9 cellular contexts compared by ENCODE assay signal in the genomic region with DNA sequence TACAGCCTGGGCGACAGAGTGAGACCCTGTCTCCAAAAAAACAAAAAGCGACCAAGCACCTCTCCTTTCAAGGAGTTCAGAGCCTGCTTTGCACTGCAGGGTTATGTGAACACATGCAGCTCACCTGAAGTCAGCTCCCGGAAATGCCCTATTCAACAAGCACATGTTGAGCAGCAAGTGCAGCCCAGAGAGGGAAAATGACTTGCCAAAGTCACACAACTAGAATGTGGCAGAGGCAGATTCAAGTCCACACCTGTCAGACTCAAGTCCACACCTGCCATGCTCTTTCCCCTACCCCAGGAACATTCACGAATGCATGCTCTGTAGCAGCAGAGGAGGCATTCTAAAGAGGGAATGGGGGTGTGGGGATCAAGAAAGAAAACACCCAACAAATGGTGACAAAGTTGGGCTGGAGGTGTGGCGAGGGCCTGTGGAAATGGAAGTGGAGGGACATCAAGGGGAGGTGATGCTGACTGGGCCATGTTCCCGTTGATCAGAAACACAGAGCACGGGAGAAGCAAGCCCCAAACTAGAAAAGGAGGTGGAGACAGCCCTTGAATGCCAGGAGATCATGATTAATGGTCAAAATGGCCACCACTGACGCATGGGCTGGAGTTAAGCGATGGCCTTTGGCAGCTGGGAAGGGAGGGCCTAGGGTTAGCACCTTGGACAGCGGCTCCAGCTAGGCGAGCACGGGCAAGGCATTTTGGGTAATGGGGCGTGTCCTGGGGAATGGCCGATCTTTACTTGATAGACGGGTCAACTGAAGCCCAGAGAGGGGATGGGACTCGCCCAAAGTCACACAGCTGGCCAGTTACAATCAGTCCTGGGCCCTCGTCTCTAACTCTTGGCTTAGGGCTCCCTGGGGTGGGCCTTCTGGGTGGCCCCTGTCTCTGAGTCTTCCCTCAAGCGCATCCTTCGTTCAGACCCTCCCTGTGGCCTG. TPM values are rescaled to one million over a fixed set of nuclear protein-coding genes. Genes with fewer than 3 reads are reported as not detected.
DNase-seq lines count a peak whose midpoint lies in the region; ATAC-seq and TF ChIP-seq lines count a peak whose summit lies in the region.
"Had no signal": no experiment of that assay in that cellular context is flagged by ENCODE, and none has a peak within 500 bp of the region (broad histone marks: within the 10 kb centered on the region; RNA-seq: fewer than 3 reads in every experiment).

No MANE protein-coding gene starts in this region.

- TF ChIP-seq CTCF in MCF 10A (IDR thresholded peaks at IDR 0.05; ENCODE audit: unreplicated experiment), result no peak
- TF ChIP-seq CTCF in breast epithelium (IDR thresholded peaks at IDR 0.05), result no peak
- TF ChIP-seq CTCF in fibroblast of the aortic adventitia (IDR thresholded peaks at IDR 0.05; ENCODE audit: insufficient read depth, low read length), result no peak

- CTCF ChIA-PET in MCF 10A (lab: Yijun Ruan, JAX), result interaction anchor here (0.6 to 1.2 kb wide), 4 partner anchors 8 to 995 kb away, joined by 3 to 4 read pairs (median 4); no protein-coding TSS in a partner anchor

- no peaks in the 10 kb centered on the region for H3K36me3 ChIP-seq in breast epithelium

- H3K9me3 ChIP-seq in breast epithelium, result no peaks in the 10 kb centered on the region

- no peaks in the 10 kb centered on the region for H3K9me3 Mint-ChIP-seq in MCF 10A (ENCODE audit: unreplicated experiment)

- ATAC-seq in SK-N-SH treated with all-trans-retinoic acid at 6 μM for 48 hours, result peak; percentile 78
- no peak for ATAC-seq in stimulated activated naive CD8-positive, alpha-beta T cell treated with anti-CD3 and anti-CD28 coated beads, Interleukin-15, Interleukin-2, amounts not matched to agents 100 U/mL and 50 U/mL, for 24 hours
- ATAC-seq in GM18868 (IDR thresholded peaks at IDR 0.05; ENCODE audit: unreplicated experiment), result no peak
- no peak for ATAC-seq in HG03432 (IDR thresholded peaks at IDR 0.05; ENCODE audit: unreplicated experiment)

- DNase-seq in MCF 10A (ENCODE audit: unreplicated experiment) (peak; percentile 72), breast epithelium (ENCODE audit: low spot score in 2 of 2) (no peak), fibroblast of the aortic adventitia (ENCODE audit: low read depth) (peak; percentile 58)
- DNase-seq in stimulated activated naive CD8-positive, alpha-beta T cell treated with anti-CD3 and anti-CD28 coated beads, Interleukin-15, Interleukin-2, amounts not matched to agents 100 U/mL and 50 U/mL, for 24 hours, result peak; percentile 67
- no peak for DNase-seq in stimulated activated naive CD4-positive, alpha-beta T cell treated with Interleukin-2 at 50 U/mL for 16 hours (lab: John Stamatoyannopoulos, UW)

- H3K4me3 Mint-ChIP-seq in MCF 10A (ENCODE audit: unreplicated experiment), result no peak overlapping the region

- no peaks in the 10 kb centered on the region for H3K4me1 Mint-ChIP-seq in MCF 10A (ENCODE audit: insufficient read depth, unreplicated experiment)

- H3K27ac Mint-ChIP-seq in MCF 10A (ENCODE audit: low read depth, unreplicated experiment), result no peak overlapping the region

- no peaks in the 10 kb centered on the region for H3K36me3 Mint-ChIP-seq in MCF 10A (ENCODE audit: insufficient read depth, unreplicated experiment)
- H3K36me3 Mint-ChIP-seq: CD4-positive, CD25-positive, alpha-beta regulatory T cell had no signal

- no TSS peak for BruUV-seq in MCF 10A (replicated peaks; lab: Mats Ljungman, UMichigan)

- no peak overlapping the region for H3K27ac ChIP-seq in breast epithelium

- TF ChIP-seq POLR2A in breast epithelium (IDR thresholded peaks at IDR 0.05), result no peak

- no peaks in the 10 kb centered on the region for H3K27me3 ChIP-seq in breast epithelium

- POLR2A ChIA-PET in MCF 10A (lab: Yijun Ruan, JAX), result interaction anchor here (2.2 kb wide), 1 partner anchor 23 kb away, joined by 5 read pairs; no protein-coding TSS in a partner anchor

- H3K4me3 ChIP-seq in breast epithelium, result no peak overlapping the region
- no peak overlapping the region for H3K4me3 ChIP-seq in fibroblast of the aortic adventitia (ENCODE audit: low read depth, low read length)

- H3K27me3 Mint-ChIP-seq in MCF 10A (ENCODE audit: insufficient read depth, unreplicated experiment), result no peaks in the 10 kb centered on the region

- peaks cover 0 to 6% of the 10 kb centered on the region in 2 donors for H3K4me1 ChIP-seq in breast epithelium

- intact Hi-C loops in MCF 10A (cut with micrococcal nuclease) (no loop called here), breast epithelium (cut with DNase I; ENCODE audit: low total_unique reads) (no loop called here)

TF ChIP-seq in SK-N-SH treated with all-trans-retinoic acid at 6 μM for 48 hours, 23 proteins besides CTCF, POLR2A, EP300 and RAD21:
- TF ChIP-seq TOX (CRISPR knock-in tag; IDR thresholded peaks at IDR 0.05; ENCODE audit: borderline replicate concordance) (no peak), ZFP3 (CRISPR knock-in tag; IDR thresholded peaks at IDR 0.05) (0 out of 2 replicates have a peak, but pooled peaks have one; percentile 49)
- TF ChIP-seq, protein P1, sequence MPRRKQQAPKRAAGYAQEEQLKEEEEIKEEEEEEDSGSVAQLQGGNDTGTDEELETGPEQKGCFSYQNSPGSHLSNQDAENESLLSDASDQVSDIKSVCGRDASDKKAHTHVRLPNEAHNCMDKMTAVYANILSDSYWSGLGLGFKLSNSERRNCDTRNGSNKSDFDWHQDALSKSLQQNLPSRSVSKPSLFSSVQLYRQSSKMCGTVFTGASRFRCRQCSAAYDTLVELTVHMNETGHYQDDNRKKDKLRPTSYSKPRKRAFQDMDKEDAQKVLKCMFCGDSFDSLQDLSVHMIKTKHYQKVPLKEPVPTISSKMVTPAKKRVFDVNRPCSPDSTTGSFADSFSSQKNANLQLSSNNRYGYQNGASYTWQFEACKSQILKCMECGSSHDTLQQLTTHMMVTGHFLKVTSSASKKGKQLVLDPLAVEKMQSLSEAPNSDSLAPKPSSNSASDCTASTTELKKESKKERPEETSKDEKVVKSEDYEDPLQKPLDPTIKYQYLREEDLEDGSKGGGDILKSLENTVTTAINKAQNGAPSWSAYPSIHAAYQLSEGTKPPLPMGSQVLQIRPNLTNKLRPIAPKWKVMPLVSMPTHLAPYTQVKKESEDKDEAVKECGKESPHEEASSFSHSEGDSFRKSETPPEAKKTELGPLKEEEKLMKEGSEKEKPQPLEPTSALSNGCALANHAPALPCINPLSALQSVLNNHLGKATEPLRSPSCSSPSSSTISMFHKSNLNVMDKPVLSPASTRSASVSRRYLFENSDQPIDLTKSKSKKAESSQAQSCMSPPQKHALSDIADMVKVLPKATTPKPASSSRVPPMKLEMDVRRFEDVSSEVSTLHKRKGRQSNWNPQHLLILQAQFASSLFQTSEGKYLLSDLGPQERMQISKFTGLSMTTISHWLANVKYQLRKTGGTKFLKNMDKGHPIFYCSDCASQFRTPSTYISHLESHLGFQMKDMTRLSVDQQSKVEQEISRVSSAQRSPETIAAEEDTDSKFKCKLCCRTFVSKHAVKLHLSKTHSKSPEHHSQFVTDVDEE (CRISPR knock-in tag; IDR thresholded peaks at IDR 0.05), result no peak

RNA-seq across cellular contexts. Expression of gene RAP1GAP, which starts 21.5 kb away (rescaled TPM):
- total RNA-seq in MCF 10A (2022) (0.22 TPM in 1 of 2 replicates, not detected in the other), breast epithelium (1 to 10 TPM in 2 of 3 donors, under 1 TPM in 1; 0.32 to 7.2 (median 6.0) TPM), fibroblast of the aortic adventitia (ENCODE audit: low replicate concordance) (0.08 and 0.09 TPM in 2 replicates)

Comparison
In these comparisons a context has a peak if more than half of its experiments do, and no peak if none do; other contexts are left out.
1. DNase-seq: peak in MCF 10A (single experiment), fibroblast of the aortic adventitia (single experiment) and stimulated activated naive CD8-positive, alpha-beta T cell treated with anti-CD3 and anti-CD28 coated beads, Interleukin-15, Interleukin-2, amounts not matched to agents 100 U/mL and 50 U/mL, for 24 hours (single experiment); none in breast epithelium (0 of 2) and stimulated activated naive CD4-positive, alpha-beta T cell treated with Interleukin-2 at 50 U/mL for 16 hours (single experiment).